Comparison of ENCODE assay signal across 1 cellular context in the genomic region with DNA sequence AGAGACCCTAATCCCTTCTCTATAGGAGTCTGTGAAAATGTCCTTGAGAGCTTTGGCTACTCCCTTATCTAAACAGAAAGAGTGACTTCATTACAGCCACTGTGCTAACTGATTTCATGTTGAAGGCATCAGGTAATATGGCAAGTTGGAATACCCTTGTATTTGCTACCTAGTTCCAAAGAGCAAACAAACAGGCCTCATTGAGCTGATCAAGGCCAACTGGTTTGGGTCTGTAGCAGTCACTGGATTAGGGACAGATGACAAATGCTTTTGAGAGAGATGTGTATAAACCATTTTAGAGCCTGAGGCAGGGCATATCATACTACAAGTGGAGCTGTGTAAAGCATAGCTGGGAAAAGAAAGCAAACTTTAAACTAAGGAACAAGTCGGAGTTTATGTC.
TF ChIP-seq lines count a peak whose summit lies in the region.

No MANE protein-coding gene starts in this region.

TF ChIP-seq in HepG2, 621 proteins besides CTCF, POLR2A, EP300 and RAD21 (continued from another document and continues in another):
- TF ChIP-seq DR1 (CRISPR knock-in tag; IDR thresholded peaks at IDR 0.05), result no peak
- TF ChIP-seq ZNF350 (CRISPR knock-in tag; IDR thresholded peaks at IDR 0.05; ENCODE audit: borderline replicate concordance, low read depth), result no peak
- no peak for TF ChIP-seq ZMAT3 (CRISPR knock-in tag; conservative IDR thresholded peaks at IDR 0.05)
- no peak for TF ChIP-seq ZNF549 (CRISPR knock-in tag; IDR thresholded peaks at IDR 0.05)
- no peak for TF ChIP-seq RFX3 (CRISPR knock-in tag; IDR thresholded peaks at IDR 0.05)
- TF ChIP-seq, protein P1, sequence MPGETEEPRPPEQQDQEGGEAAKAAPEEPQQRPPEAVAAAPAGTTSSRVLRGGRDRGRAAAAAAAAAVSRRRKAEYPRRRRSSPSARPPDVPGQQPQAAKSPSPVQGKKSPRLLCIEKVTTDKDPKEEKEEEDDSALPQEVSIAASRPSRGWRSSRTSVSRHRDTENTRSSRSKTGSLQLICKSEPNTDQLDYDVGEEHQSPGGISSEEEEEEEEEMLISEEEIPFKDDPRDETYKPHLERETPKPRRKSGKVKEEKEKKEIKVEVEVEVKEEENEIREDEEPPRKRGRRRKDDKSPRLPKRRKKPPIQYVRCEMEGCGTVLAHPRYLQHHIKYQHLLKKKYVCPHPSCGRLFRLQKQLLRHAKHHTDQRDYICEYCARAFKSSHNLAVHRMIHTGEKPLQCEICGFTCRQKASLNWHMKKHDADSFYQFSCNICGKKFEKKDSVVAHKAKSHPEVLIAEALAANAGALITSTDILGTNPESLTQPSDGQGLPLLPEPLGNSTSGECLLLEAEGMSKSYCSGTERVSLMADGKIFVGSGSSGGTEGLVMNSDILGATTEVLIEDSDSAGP (CRISPR knock-in tag; IDR thresholded peaks at IDR 0.05; ENCODE audit: borderline replicate concordance), result no peak
- TF ChIP-seq MAF1 (CRISPR knock-in tag; IDR thresholded peaks at IDR 0.05; ENCODE audit: borderline replicate concordance), result no peak
- TF ChIP-seq, protein P2, sequence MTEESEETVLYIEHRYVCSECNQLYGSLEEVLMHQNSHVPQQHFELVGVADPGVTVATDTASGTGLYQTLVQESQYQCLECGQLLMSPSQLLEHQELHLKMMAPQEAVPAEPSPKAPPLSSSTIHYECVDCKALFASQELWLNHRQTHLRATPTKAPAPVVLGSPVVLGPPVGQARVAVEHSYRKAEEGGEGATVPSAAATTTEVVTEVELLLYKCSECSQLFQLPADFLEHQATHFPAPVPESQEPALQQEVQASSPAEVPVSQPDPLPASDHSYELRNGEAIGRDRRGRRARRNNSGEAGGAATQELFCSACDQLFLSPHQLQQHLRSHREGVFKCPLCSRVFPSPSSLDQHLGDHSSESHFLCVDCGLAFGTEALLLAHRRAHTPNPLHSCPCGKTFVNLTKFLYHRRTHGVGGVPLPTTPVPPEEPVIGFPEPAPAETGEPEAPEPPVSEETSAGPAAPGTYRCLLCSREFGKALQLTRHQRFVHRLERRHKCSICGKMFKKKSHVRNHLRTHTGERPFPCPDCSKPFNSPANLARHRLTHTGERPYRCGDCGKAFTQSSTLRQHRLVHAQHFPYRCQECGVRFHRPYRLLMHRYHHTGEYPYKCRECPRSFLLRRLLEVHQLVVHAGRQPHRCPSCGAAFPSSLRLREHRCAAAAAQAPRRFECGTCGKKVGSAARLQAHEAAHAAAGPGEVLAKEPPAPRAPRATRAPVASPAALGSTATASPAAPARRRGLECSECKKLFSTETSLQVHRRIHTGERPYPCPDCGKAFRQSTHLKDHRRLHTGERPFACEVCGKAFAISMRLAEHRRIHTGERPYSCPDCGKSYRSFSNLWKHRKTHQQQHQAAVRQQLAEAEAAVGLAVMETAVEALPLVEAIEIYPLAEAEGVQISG (CRISPR knock-in tag; IDR thresholded peaks at IDR 0.05), result no peak
- TF ChIP-seq GATA4 (IDR thresholded peaks at IDR 0.05; ENCODE audit: borderline replicate concordance, low read depth), result no peak
- TF ChIP-seq, protein P3, sequence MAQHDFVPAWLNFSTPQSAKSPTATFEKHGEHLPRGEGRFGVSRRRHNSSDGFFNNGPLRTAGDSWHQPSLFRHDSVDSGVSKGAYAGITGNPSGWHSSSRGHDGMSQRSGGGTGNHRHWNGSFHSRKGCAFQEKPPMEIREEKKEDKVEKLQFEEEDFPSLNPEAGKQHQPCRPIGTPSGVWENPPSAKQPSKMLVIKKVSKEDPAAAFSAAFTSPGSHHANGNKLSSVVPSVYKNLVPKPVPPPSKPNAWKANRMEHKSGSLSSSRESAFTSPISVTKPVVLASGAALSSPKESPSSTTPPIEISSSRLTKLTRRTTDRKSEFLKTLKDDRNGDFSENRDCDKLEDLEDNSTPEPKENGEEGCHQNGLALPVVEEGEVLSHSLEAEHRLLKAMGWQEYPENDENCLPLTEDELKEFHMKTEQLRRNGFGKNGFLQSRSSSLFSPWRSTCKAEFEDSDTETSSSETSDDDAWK (CRISPR knock-in tag; IDR thresholded peaks at IDR 0.05), result no peak
- TF ChIP-seq NKX3-1 (CRISPR knock-in tag; IDR thresholded peaks at IDR 0.05), result no peak
- TF ChIP-seq NCOR1 (IDR thresholded peaks at IDR 0.05; ENCODE audit: borderline replicate concordance, low read length), result peak; percentile 86; the same call in 1 of the 2 replicates
- no peak for TF ChIP-seq ZNF883 (CRISPR knock-in tag; IDR thresholded peaks at IDR 0.05; ENCODE audit: not compliant biosample characterization)
- peak; percentile 94 for TF ChIP-seq TBX2 (CRISPR knock-in tag; IDR thresholded peaks at IDR 0.05; ENCODE audit: borderline replicate concordance)
- TF ChIP-seq, protein P4, sequence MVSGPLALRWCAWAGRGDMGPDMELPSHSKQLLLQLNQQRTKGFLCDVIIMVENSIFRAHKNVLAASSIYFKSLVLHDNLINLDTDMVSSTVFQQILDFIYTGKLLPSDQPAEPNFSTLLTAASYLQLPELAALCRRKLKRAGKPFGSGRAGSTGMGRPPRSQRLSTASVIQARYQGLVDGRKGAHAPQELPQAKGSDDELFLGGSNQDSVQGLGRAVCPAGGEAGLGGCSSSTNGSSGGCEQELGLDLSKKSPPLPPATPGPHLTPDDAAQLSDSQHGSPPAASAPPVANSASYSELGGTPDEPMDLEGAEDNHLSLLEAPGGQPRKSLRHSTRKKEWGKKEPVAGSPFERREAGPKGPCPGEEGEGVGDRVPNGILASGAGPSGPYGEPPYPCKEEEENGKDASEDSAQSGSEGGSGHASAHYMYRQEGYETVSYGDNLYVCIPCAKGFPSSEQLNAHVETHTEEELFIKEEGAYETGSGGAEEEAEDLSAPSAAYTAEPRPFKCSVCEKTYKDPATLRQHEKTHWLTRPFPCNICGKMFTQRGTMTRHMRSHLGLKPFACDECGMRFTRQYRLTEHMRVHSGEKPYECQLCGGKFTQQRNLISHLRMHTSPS (CRISPR knock-in tag; IDR thresholded peaks at IDR 0.05; ENCODE audit: low read depth), result no peak
- no peak for TF ChIP-seq MTF2 (CRISPR knock-in tag; IDR thresholded peaks at IDR 0.05; ENCODE audit: borderline replicate concordance)
- TF ChIP-seq ETV5 (CRISPR knock-in tag; IDR thresholded peaks at IDR 0.05; ENCODE audit: borderline replicate concordance), result no peak; the same call in 1 of the 2 replicates
- TF ChIP-seq, protein P5, sequence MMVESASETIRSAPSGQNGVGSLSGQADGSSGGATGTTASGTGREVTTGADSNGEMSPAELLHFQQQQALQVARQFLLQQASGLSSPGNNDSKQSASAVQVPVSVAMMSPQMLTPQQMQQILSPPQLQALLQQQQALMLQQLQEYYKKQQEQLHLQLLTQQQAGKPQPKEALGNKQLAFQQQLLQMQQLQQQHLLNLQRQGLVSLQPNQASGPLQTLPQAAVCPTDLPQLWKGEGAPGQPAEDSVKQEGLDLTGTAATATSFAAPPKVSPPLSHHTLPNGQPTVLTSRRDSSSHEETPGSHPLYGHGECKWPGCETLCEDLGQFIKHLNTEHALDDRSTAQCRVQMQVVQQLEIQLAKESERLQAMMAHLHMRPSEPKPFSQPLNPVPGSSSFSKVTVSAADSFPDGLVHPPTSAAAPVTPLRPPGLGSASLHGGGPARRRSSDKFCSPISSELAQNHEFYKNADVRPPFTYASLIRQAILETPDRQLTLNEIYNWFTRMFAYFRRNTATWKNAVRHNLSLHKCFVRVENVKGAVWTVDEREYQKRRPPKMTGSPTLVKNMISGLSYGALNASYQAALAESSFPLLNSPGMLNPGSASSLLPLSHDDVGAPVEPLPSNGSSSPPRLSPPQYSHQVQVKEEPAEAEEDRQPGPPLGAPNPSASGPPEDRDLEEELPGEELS (CRISPR knock-in tag; IDR thresholded peaks at IDR 0.05), result peak; percentile 89
- no peak for TF ChIP-seq HDAC6 (IDR thresholded peaks at IDR 0.05; ENCODE audit: low read depth, low read length)
- TF ChIP-seq MXI1 (IDR thresholded peaks at IDR 0.05; ENCODE audit: borderline replicate concordance, low read depth, low read length), result no peak
- no peak for TF ChIP-seq RBFOX2 (IDR thresholded peaks at IDR 0.05; ENCODE audit: low read depth, low read length)
- no peak for TF ChIP-seq ZSCAN12 (CRISPR knock-in tag; IDR thresholded peaks at IDR 0.05)
- no peak for TF ChIP-seq ZNF761 (CRISPR knock-in tag; conservative IDR thresholded peaks at IDR 0.05)
- TF ChIP-seq ATRX (CRISPR knock-in tag; IDR thresholded peaks at IDR 0.05; ENCODE audit: borderline replicate concordance), result no peak
- peak; percentile 19; the same call in 1 of the 2 replicates for TF ChIP-seq KDM3A (CRISPR knock-in tag; IDR thresholded peaks at IDR 0.05; ENCODE audit: low read depth)
- no peak for TF ChIP-seq WIZ (CRISPR knock-in tag; IDR thresholded peaks at IDR 0.05)
- no peak for TF ChIP-seq ZNF460 (CRISPR knock-in tag; IDR thresholded peaks at IDR 0.05; ENCODE audit: borderline replicate concordance)
- TF ChIP-seq SKI (IDR thresholded peaks at IDR 0.05; ENCODE audit: partially characterized antibody), result no peak
- TF ChIP-seq, protein P6, sequence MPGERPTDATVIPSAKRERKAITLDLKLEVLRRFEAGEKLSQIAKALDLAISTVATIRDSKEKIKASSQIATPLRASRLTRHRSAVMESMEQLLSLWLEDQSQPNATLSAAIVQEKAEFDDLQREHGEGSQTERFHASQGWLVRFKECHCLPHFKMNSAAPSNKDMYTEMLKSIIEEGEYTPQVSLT (CRISPR knock-in tag; IDR thresholded peaks at IDR 0.05; ENCODE audit: borderline replicate concordance, low read depth), result no peak
- TF ChIP-seq, protein P7, sequence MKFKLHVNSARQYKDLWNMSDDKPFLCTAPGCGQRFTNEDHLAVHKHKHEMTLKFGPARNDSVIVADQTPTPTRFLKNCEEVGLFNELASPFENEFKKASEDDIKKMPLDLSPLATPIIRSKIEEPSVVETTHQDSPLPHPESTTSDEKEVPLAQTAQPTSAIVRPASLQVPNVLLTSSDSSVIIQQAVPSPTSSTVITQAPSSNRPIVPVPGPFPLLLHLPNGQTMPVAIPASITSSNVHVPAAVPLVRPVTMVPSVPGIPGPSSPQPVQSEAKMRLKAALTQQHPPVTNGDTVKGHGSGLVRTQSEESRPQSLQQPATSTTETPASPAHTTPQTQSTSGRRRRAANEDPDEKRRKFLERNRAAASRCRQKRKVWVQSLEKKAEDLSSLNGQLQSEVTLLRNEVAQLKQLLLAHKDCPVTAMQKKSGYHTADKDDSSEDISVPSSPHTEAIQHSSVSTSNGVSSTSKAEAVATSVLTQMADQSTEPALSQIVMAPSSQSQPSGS (CRISPR knock-in tag; IDR thresholded peaks at IDR 0.05), result peak; percentile 89
- TF ChIP-seq ETV6 (CRISPR knock-in tag; conservative IDR thresholded peaks at IDR 0.05), result no peak
- no peak for TF ChIP-seq RORA (CRISPR knock-in tag; IDR thresholded peaks at IDR 0.05)
- no peak for TF ChIP-seq NFATC3 (CRISPR knock-in tag; IDR thresholded peaks at IDR 0.05)
- no peak for TF ChIP-seq RAD51 (IDR thresholded peaks at IDR 0.05; ENCODE audit: borderline replicate concordance)
- TF ChIP-seq, protein P8, sequence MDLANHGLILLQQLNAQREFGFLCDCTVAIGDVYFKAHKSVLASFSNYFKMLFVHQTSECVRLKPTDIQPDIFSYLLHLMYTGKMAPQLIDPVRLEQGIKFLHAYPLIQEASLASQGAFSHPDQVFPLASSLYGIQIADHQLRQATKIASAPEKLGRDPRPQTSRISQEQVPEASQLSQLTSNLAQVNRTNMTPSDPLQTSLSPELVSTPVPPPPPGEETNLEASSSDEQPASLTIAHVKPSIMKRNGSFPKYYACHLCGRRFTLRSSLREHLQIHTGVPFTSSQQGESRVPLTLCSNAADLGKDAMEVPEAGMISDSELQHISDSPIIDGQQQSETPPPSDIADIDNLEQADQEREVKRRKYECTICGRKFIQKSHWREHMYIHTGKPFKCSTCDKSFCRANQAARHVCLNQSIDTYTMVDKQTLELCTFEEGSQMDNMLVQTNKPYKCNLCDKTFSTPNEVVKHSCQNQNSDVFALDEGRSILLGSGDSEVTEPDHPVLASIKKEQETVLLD (CRISPR knock-in tag; IDR thresholded peaks at IDR 0.05; ENCODE audit: low read depth), result no peak
- TF ChIP-seq JUND (CRISPR knock-in tag; IDR thresholded peaks at IDR 0.05), result peak; percentile 66; the same call in 1 of the 2 replicates
- TF ChIP-seq ZBTB7B (CRISPR knock-in tag; IDR thresholded peaks at IDR 0.05), result peak; percentile 78; the same call in 1 of the 2 replicates
- TF ChIP-seq ZNF235 (CRISPR knock-in tag; IDR thresholded peaks at IDR 0.05; ENCODE audit: borderline replicate concordance), result no peak
- TF ChIP-seq HOXA5 (CRISPR knock-in tag; IDR thresholded peaks at IDR 0.05), result no peak
- TF ChIP-seq, protein P9, sequence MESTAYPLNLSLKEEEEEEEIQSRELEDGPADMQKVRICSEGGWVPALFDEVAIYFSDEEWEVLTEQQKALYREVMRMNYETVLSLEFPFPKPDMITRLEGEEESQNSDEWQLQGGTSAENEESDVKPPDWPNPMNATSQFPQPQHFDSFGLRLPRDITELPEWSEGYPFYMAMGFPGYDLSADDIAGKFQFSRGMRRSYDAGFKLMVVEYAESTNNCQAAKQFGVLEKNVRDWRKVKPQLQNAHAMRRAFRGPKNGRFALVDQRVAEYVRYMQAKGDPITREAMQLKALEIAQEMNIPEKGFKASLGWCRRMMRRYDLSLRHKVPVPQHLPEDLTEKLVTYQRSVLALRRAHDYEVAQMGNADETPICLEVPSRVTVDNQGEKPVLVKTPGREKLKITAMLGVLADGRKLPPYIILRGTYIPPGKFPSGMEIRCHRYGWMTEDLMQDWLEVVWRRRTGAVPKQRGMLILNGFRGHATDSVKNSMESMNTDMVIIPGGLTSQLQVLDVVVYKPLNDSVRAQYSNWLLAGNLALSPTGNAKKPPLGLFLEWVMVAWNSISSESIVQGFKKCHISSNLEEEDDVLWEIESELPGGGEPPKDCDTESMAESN (CRISPR knock-in tag; conservative IDR thresholded peaks at IDR 0.05), result no peak
- 0 out of 2 replicates have a peak, but pooled peaks have one; percentile 38 for TF ChIP-seq ATF1 (CRISPR knock-in tag; IDR thresholded peaks at IDR 0.05)
- TF ChIP-seq SOX6 (IDR thresholded peaks at IDR 0.05), result no peak
- TF ChIP-seq SOX6 (CRISPR knock-in tag; IDR thresholded peaks at IDR 0.05), result peak; percentile 86
- TF ChIP-seq NFYC (CRISPR knock-in tag; IDR thresholded peaks at IDR 0.05), result no peak
- TF ChIP-seq, protein P10, sequence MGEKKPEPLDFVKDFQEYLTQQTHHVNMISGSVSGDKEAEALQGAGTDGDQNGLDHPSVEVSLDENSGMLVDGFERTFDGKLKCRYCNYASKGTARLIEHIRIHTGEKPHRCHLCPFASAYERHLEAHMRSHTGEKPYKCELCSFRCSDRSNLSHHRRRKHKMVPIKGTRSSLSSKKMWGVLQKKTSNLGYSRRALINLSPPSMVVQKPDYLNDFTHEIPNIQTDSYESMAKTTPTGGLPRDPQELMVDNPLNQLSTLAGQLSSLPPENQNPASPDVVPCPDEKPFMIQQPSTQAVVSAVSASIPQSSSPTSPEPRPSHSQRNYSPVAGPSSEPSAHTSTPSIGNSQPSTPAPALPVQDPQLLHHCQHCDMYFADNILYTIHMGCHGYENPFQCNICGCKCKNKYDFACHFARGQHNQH (CRISPR knock-in tag; IDR thresholded peaks at IDR 0.05), result peak; percentile 65; the same call in 1 of the 2 replicates
- TF ChIP-seq, protein P11, sequence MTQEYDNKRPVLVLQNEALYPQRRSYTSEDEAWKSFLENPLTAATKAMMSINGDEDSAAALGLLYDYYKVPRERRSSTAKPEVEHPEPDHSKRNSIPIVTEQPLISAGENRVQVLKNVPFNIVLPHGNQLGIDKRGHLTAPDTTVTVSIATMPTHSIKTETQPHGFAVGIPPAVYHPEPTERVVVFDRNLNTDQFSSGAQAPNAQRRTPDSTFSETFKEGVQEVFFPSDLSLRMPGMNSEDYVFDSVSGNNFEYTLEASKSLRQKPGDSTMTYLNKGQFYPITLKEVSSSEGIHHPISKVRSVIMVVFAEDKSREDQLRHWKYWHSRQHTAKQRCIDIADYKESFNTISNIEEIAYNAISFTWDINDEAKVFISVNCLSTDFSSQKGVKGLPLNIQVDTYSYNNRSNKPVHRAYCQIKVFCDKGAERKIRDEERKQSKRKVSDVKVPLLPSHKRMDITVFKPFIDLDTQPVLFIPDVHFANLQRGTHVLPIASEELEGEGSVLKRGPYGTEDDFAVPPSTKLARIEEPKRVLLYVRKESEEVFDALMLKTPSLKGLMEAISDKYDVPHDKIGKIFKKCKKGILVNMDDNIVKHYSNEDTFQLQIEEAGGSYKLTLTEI (CRISPR knock-in tag; conservative IDR thresholded peaks at IDR 0.05), result no peak
